8 cellular contexts compared by ENCODE assay signal in the genomic region with DNA sequence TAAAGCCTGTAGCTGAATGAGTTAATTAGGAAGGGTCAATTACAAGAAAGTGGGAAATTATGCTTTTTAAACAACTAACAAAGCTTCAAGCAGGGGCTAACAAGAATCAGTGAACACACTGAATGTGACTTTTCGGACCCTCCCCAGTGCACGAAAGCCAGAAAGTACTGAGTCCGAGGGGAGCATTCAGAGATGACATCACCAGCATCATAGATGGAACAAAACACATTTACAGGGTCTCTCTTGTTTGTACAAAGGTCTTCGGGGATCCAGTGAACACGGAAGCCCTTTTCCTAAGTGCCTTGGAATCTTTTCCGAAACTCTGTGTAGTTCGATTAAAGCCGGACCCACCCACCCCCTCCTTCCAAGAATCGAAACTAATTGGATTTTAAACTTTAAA. TPM values are rescaled to one million over a fixed set of nuclear protein-coding genes. Genes with fewer than 3 reads are reported as not detected.
DNase-seq lines count a peak whose midpoint lies in the region; ATAC-seq and TF ChIP-seq lines count a peak whose summit lies in the region.

No MANE protein-coding gene starts in this region.

- no peaks in the 10 kb centered on the region for H3K27me3 ChIP-seq in colonic mucosa
- H3K27me3 ChIP-seq in mucosa of rectum (ENCODE audit: control insufficient read depth in 2 of 2, insufficient read depth in 2 of 2, low read length in 2 of 2): no peaks in the 10 kb centered on the region

- H3K27ac ChIP-seq in colonic mucosa (peak overlapping the region; percentile 93), mucosa of rectum (ENCODE audit: low read depth in 2 of 2, low read length in 2 of 2) (no peak overlapping the region)

- H3K4me1 ChIP-seq in colonic mucosa (peaks cover 5% of the 10 kb centered on the region), mucosa of rectum (ENCODE audit: control insufficient read depth in 2 of 2, insufficient read depth in 2 of 2, low read length in 2 of 2) (peaks cover 11 to 18% of the 10 kb centered on the region in 2 donors)

- H3K9ac ChIP-seq in colonic mucosa (ENCODE audit: low read depth in 2 of 2, low read length in 2 of 2) (peak overlapping the region; percentile 94 to 97), mucosa of rectum (ENCODE audit: low read depth in 1 of 2, low read length in 2 of 2) (peak overlapping the region; percentile 96 to 97)

- H3K9me3 ChIP-seq in colonic mucosa (no peaks in the 10 kb centered on the region), mucosa of rectum (ENCODE audit: control insufficient read depth in 2 of 2, low read length in 2 of 2) (no peaks in the 10 kb centered on the region)

- ATAC-seq in omental fat pad (ENCODE audit: low FRiP score): no peak

- intact Hi-C loops in colonic mucosa (cut with DNase I): no loop called here

- peak overlapping the region; percentile 87 for H3K4me3 ChIP-seq in LNCaP clone FGC (ENCODE audit: low read depth, low read length)
- peak overlapping the region; percentile 85 for H3K4me3 ChIP-seq in colonic mucosa
- peak overlapping the region; percentile 98 to 99 for H3K4me3 ChIP-seq in mucosa of rectum (ENCODE audit: low read length in 2 of 2)

- DNase-seq in Daoy (ENCODE audit: low read depth): peak; percentile 6
- DNase-seq in LNCaP clone FGC (ENCODE audit: low read depth): no peak
- peak; percentile 26 for DNase-seq in colonic mucosa
- DNase-seq in omental fat pad (ENCODE audit: low spot score): no peak
- no peak for DNase-seq in cortex of kidney (lab: John Stamatoyannopoulos, UW)
- DNase-seq in AG08395 (ENCODE audit: low spot score): no peak
- DNase-seq in stimulated activated naive CD4-positive, alpha-beta T cell (lab: John Stamatoyannopoulos, UW): no peak

- H3K36me3 ChIP-seq in colonic mucosa (no peaks in the 10 kb centered on the region), mucosa of rectum (ENCODE audit: control insufficient read depth in 2 of 2, insufficient read depth in 2 of 2, low read length in 2 of 2) (peaks cover 7 to 9% of the 10 kb centered on the region in 2 donors)

- TF ChIP-seq CTCF in LNCaP clone FGC (IDR thresholded peaks at IDR 0.05; ENCODE audit: control insufficient read depth, extremely low read depth, insufficient read depth) (no peak), colonic mucosa (IDR thresholded peaks at IDR 0.05) (no peak), omental fat pad (IDR thresholded peaks at IDR 0.05) (no peak)

RNA-seq across cellular contexts. Expression of gene DCP1A, which starts 0.8 kb away (rescaled TPM):
- 9.0 and 18.0 TPM in 2 replicates for total RNA-seq in Daoy (2014; rRNA removed; shearing (Covaris generic))
- total RNA-seq in colonic mucosa (10 to 100 TPM; 20.6 to 24.5 TPM), omental fat pad (10 to 100 TPM; 18.6 to 30.4 (median 23.4) TPM)

Comparison
In these comparisons a context has a peak if more than half of its experiments do, and no peak if none do; other contexts are left out.
1. DNase-seq: peak in Daoy (single experiment) and colonic mucosa (single experiment); none in LNCaP clone FGC (single experiment), omental fat pad (single experiment), cortex of kidney (single experiment), AG08395 (single experiment) and stimulated activated naive CD4-positive, alpha-beta T cell (0 of 6).
2. Peak in every context shown above with its lines, with median percentiles within 50 percentile points of each other: H3K4me3 ChIP-seq.